ENCODE assay signal across 25 cellular contexts in genomic region chrX:38614485-38614884, GRCh38. TPM values are rescaled to one million over a fixed set of nuclear protein-coding genes. Genes with fewer than 3 reads are reported as not detected.
"Had no signal": no experiment of that assay in that cellular context is flagged by ENCODE, and none has a peak within 500 bp of the region (broad histone marks: within the 10 kb centered on the region; RNA-seq: fewer than 3 reads in every experiment).

No MANE protein-coding gene starts in this region.

- DNase-seq: hypothalamus; immature natural killer cell; kidney; left colon; left lung; lower lobe of right lung; mammary epithelial cell; mesenchymal stem cell; naive thymus-derived CD4-positive, alpha-beta T cell; ovary; retina; right cardiac atrium; small intestine; spleen; stimulated activated CD4-positive, alpha-beta T cell treated with anti-CD3 and anti-CD28 coated beads, Interleukin-4, amount 100 ng/mL, for 24 hours; stimulated activated naive CD4-positive, alpha-beta T cell; tibial artery; trophoblast cell; upper lobe of right lung had no signal

- H3K27me3 ChIP-seq: ovary, spleen, suprapubic skin, tibial artery, upper lobe of right lung had no signal

- H3K4me3 ChIP-seq: left lung, lower lobe of right lung, ovary, spleen, suprapubic skin, thoracic aorta, tibial artery, upper lobe of right lung had no signal

- H3K36me3 ChIP-seq: left lung, lower lobe of right lung, ovary, spleen, suprapubic skin, thoracic aorta, tibial artery, upper lobe of right lung had no signal

- H3K9me3 ChIP-seq: left lung, lower lobe of right lung, ovary, spleen, suprapubic skin, thoracic aorta, tibial artery, upper lobe of right lung had no signal

- H3K27ac ChIP-seq: left lung, lower lobe of right lung, ovary, spleen, suprapubic skin, thoracic aorta, tibial artery, upper lobe of right lung had no signal

- ATAC-seq: left colon; left lung; lower lobe of right lung; naive thymus-derived CD4-positive, alpha-beta T cell; natural killer cell treated with Interleukin-12 subunit alpha and Interleukin-12 subunit beta and Interleukin-15 and Interleukin-18, amount 100 ng/mL, for 72 hours; right cardiac atrium; sciatic nerve; stimulated activated effector memory CD8-positive, alpha-beta T cell treated with anti-CD3 and anti-CD28 coated beads, Interleukin-12 subunit alpha, Interleukin-12 subunit beta, amount 100 ng/mL, for 72 hours; upper lobe of right lung had no signal

- H3K4me1 ChIP-seq: left lung, lower lobe of right lung, suprapubic skin, tibial artery, upper lobe of right lung had no signal

RNA-seq across cellular contexts. Expression of gene TSPAN7, which starts 53.1 kb away (rescaled TPM):
- total RNA-seq: mononuclear cell; natural killer cell treated with Interleukin-12 subunit alpha and Interleukin-12 subunit beta and Interleukin-15 and Interleukin-18, amount 100 ng/mL, for 72 hours had no signal
